In the genomic region with DNA sequence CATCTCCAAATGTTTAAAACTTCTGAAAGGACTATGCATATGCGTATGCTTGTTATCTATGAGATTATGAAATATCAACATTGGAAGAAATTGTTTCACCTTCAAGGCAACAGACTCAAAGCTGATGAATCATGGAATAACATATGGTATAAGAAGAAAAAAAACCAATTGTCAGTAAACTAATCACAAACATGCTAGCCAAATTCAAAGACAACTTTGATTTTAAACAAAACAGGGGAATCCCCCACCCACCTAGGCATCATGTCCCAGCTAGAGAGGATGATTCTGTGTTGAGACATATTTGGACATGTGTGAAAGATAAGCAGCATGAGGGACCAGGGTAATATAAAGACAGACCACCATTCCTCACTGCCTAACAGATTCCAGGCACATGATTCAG, we compare ENCODE assay signal across 29 cellular contexts.
DNase-seq lines count a peak whose midpoint lies in the region; ATAC-seq and TF ChIP-seq lines count a peak whose summit lies in the region.
"Had no signal": no experiment of that assay in that cellular context is flagged by ENCODE, and none has a peak within 500 bp of the region (broad histone marks: within the 10 kb centered on the region; RNA-seq: fewer than 3 reads in every experiment).

No MANE protein-coding gene starts in this region.

- H3K36me3 ChIP-seq in brain microvascular endothelial cell (replicated peaks) = no peaks in the 10 kb centered on the region
- H3K36me3 ChIP-seq in thyroid gland = no peaks in the 10 kb centered on the region
- H3K36me3 ChIP-seq: SJCRH30, thoracic aorta had no signal

- 98% methylated on average over 1 of the region's 1 CpG for WGBS in thyroid gland, 2 donors

- CTCF ChIA-PET in RWPE1 (lab: Yijun Ruan, JAX) = no interaction called here

- H3K36me3 Mint-ChIP-seq in activated naive CD8-positive, alpha-beta T cell treated with anti-CD3 and anti-CD28 coated beads, Interleukin-2, amount 50 U/mL, for 24 hours (ENCODE audit: low read depth) = peaks cover 5% of the 10 kb centered on the region
- H3K36me3 Mint-ChIP-seq in activated naive CD8-positive, alpha-beta T cell treated with anti-CD3 and anti-CD28 coated beads for 36 hours = peaks cover 5% of the 10 kb centered on the region
- H3K36me3 Mint-ChIP-seq: activated CD8-positive, alpha-beta memory T cell treated with anti-CD3 and anti-CD28 coated beads, Interleukin-2, amount 10 ng/mL, durations not matched to agents 7 days and 5 days had no signal

- intact Hi-C loops in thyroid gland (cut with DNase I) = no loop called here

- no peaks in the 10 kb centered on the region for H3K9me3 ChIP-seq in thyroid gland
- H3K9me3 ChIP-seq: sigmoid colon, SJCRH30, thoracic aorta had no signal

- POLR2A ChIA-PET in RWPE1 (lab: Yijun Ruan, JAX; ENCODE audit: low non-redundant PET) = no interaction called here

- no peak overlapping the region for H3K27ac Mint-ChIP-seq in activated naive CD8-positive, alpha-beta T cell treated with anti-CD3 and anti-CD28 coated beads, Interleukin-2, amount 50 U/mL, for 24 hours
- no peak overlapping the region for H3K27ac Mint-ChIP-seq in activated naive CD8-positive, alpha-beta T cell treated with anti-CD3 and anti-CD28 coated beads for 36 hours
- H3K27ac Mint-ChIP-seq: activated CD4-positive, alpha-beta T cell treated with anti-CD3 and anti-CD28 coated beads, Interleukin-2, amount 10 ng/mL, durations not matched to agents 7 days and 5 days; activated CD8-positive, alpha-beta memory T cell treated with anti-CD3 and anti-CD28 coated beads, Interleukin-2, amount 10 ng/mL, durations not matched to agents 7 days and 5 days; B cell; CD8-positive, alpha-beta T cell; memory B cell; nephron; stimulated activated naive CD8-positive, alpha-beta T cell treated with anti-CD3 and anti-CD28 coated beads, Interleukin-15, amount 100 ng/mL, for 72 hours had no signal

- H3K27me3 Mint-ChIP-seq in activated naive CD8-positive, alpha-beta T cell treated with anti-CD3 and anti-CD28 coated beads, Interleukin-2, amount 50 U/mL, for 24 hours = no peaks in the 10 kb centered on the region
- H3K27me3 Mint-ChIP-seq in activated naive CD8-positive, alpha-beta T cell treated with anti-CD3 and anti-CD28 coated beads for 36 hours = no peaks in the 10 kb centered on the region
- H3K27me3 Mint-ChIP-seq: activated CD4-positive, alpha-beta T cell treated with anti-CD3 and anti-CD28 coated beads, Interleukin-2, amount 10 ng/mL, durations not matched to agents 7 days and 5 days; activated CD8-positive, alpha-beta memory T cell treated with anti-CD3 and anti-CD28 coated beads, Interleukin-2, amount 10 ng/mL, durations not matched to agents 7 days and 5 days; B cell; memory B cell; stimulated activated naive CD8-positive, alpha-beta T cell treated with anti-CD3 and anti-CD28 coated beads, Interleukin-15, amount 100 ng/mL, for 72 hours had no signal

- peak overlapping the region; percentile 28 for H3K27ac ChIP-seq in brain microvascular endothelial cell
- H3K27ac ChIP-seq in RWPE1 = no peak overlapping the region
- H3K27ac ChIP-seq in thyroid gland = no peak overlapping the region
- H3K27ac ChIP-seq: HL-60, sigmoid colon, SJCRH30, thoracic aorta had no signal

- TF ChIP-seq POLR2A in thyroid gland (IDR thresholded peaks at IDR 0.05) = no peak

- no peak for TF ChIP-seq CTCF in HFF-Myc (IDR thresholded peaks at IDR 0.05; ENCODE audit: low read depth, low read length, missing control alignments)
- TF ChIP-seq CTCF in brain microvascular endothelial cell (IDR thresholded peaks at IDR 0.05; ENCODE audit: low read depth, low read length, missing control alignments) = no peak
- TF ChIP-seq CTCF in RWPE1 (conservative IDR thresholded peaks at IDR 0.05; ENCODE audit: low read depth) = no peak
- no peak for TF ChIP-seq CTCF in thyroid gland (IDR thresholded peaks at IDR 0.05)

- no peaks in the 10 kb centered on the region for H3K4me1 ChIP-seq in thyroid gland
- H3K4me1 ChIP-seq: sigmoid colon, SJCRH30 had no signal

- in situ Hi-C loops in brain microvascular endothelial cell (cut with HindIII; ENCODE audit: low pct_ligation_motif_present, low sequenced_read_pairs) = no loop called here

- H3K9me3 Mint-ChIP-seq in activated naive CD8-positive, alpha-beta T cell treated with anti-CD3 and anti-CD28 coated beads, Interleukin-2, amount 50 U/mL, for 24 hours = no peaks in the 10 kb centered on the region
- H3K9me3 Mint-ChIP-seq in activated naive CD8-positive, alpha-beta T cell treated with anti-CD3 and anti-CD28 coated beads for 36 hours = no peaks in the 10 kb centered on the region
- H3K9me3 Mint-ChIP-seq: activated CD4-positive, alpha-beta T cell treated with anti-CD3 and anti-CD28 coated beads, Interleukin-2, amount 10 ng/mL, durations not matched to agents 7 days and 5 days; activated T-cell treated with anti-CD3 and anti-CD28 coated beads, Interleukin-2, amount 50 U/mL, for 4 hours; CD8-positive, alpha-beta T cell; memory B cell; nephron; stimulated activated naive CD8-positive, alpha-beta T cell treated with anti-CD3 and anti-CD28 coated beads, Interleukin-15, amount 100 ng/mL, for 72 hours had no signal

- ATAC-seq in activated naive CD8-positive, alpha-beta T cell treated with anti-CD3 and anti-CD28 coated beads, Interleukin-2, amount 50 U/mL, for 24 hours = no peak
- ATAC-seq: activated CD8-positive, alpha-beta memory T cell treated with anti-CD3 and anti-CD28 coated beads, Interleukin-2, amount 10 ng/mL, durations not matched to agents 7 days and 5 days; CD8-positive, alpha-beta T cell; GM12878; left lobe of liver; stimulated activated naive CD8-positive, alpha-beta T cell treated with anti-CD3 and anti-CD28 coated beads, Interleukin-15, amount 100 ng/mL, for 72 hours had no signal

- no peak overlapping the region for H3K4me3 ChIP-seq in HFF-Myc (replicated peaks; ENCODE audit: low read depth, low read length)
- H3K4me3 ChIP-seq in brain microvascular endothelial cell (ENCODE audit: low read depth, low read length) = no peak overlapping the region
- H3K4me3 ChIP-seq in thyroid gland (replicated peaks in 1 of 3) = no peak overlapping the region
- H3K4me3 ChIP-seq: GM12878, sigmoid colon, SJCRH30, thoracic aorta had no signal

- H3K27me3 ChIP-seq in brain microvascular endothelial cell (replicated peaks) = no peaks in the 10 kb centered on the region
- H3K27me3 ChIP-seq in thyroid gland = no peaks in the 10 kb centered on the region
- H3K27me3 ChIP-seq: sigmoid colon, SJCRH30 had no signal

- DNase-seq in activated naive CD8-positive, alpha-beta T cell treated with anti-CD3 and anti-CD28 coated beads, Interleukin-2, amount 50 U/mL, for 24 hours = peak; percentile 8
- no peak for DNase-seq in activated naive CD8-positive, alpha-beta T cell treated with anti-CD3 and anti-CD28 coated beads for 36 hours
- DNase-seq in HFF-Myc (ENCODE audit: extremely low read depth, low read depth) = peak; percentile 3
- peak; percentile 58 for DNase-seq in brain microvascular endothelial cell
- DNase-seq in iris pigment epithelial cell (ENCODE audit: low read depth) = peak; percentile 84
- DNase-seq in RWPE1 (ENCODE audit: low spot score) = no peak
- DNase-seq in 8988T = no peak
- DNase-seq in thyroid gland = no peak
- DNase-seq: activated CD4-positive, alpha-beta T cell treated with anti-CD3 and anti-CD28 coated beads, Interleukin-2, amount 10 ng/mL, durations not matched to agents 7 days and 5 days; activated CD8-positive, alpha-beta memory T cell treated with anti-CD3 and anti-CD28 coated beads, Interleukin-2, amount 10 ng/mL, durations not matched to agents 7 days and 5 days; activated T-cell treated with anti-CD3 and anti-CD28 coated beads, Interleukin-2, amount 50 U/mL, for 4 hours; amniotic stem cell; CD8-positive, alpha-beta T cell; glutamatergic neuron; Karpas-422; NCI-H1436 treated with DMSO at 0.1 percent for 48 hours; NCI-H446; NCI-H774; sigmoid colon; SJCRH30; stimulated activated naive CD8-positive, alpha-beta T cell treated with anti-CD3 and anti-CD28 coated beads, Interleukin-15, amount 100 ng/mL, for 72 hours; SW 1271 had no signal

- H3K4me1 Mint-ChIP-seq in activated naive CD8-positive, alpha-beta T cell treated with anti-CD3 and anti-CD28 coated beads, Interleukin-2, amount 50 U/mL, for 24 hours = peaks cover 12% of the 10 kb centered on the region
- peaks cover 10% of the 10 kb centered on the region for H3K4me1 Mint-ChIP-seq in activated naive CD8-positive, alpha-beta T cell treated with anti-CD3 and anti-CD28 coated beads for 36 hours
- H3K4me1 Mint-ChIP-seq: memory B cell, nephron had no signal

- no peak overlapping the region for H3K4me3 Mint-ChIP-seq in activated naive CD8-positive, alpha-beta T cell treated with anti-CD3 and anti-CD28 coated beads, Interleukin-2, amount 50 U/mL, for 24 hours
- H3K4me3 Mint-ChIP-seq in activated naive CD8-positive, alpha-beta T cell treated with anti-CD3 and anti-CD28 coated beads for 36 hours = no peak overlapping the region
- H3K4me3 Mint-ChIP-seq: activated CD4-positive, alpha-beta T cell treated with anti-CD3 and anti-CD28 coated beads, Interleukin-2, amount 10 ng/mL, durations not matched to agents 7 days and 5 days; activated CD8-positive, alpha-beta memory T cell treated with anti-CD3 and anti-CD28 coated beads, Interleukin-2, amount 10 ng/mL, durations not matched to agents 7 days and 5 days; activated T-cell treated with anti-CD3 and anti-CD28 coated beads, Interleukin-2, amount 50 U/mL, for 4 hours; B cell; CD8-positive, alpha-beta T cell; memory B cell; nephron; stimulated activated naive CD8-positive, alpha-beta T cell treated with anti-CD3 and anti-CD28 coated beads, Interleukin-15, amount 100 ng/mL, for 72 hours had no signal

Comparison
In these comparisons a context has a peak if more than half of its experiments do, and no peak if none do; other contexts are left out.
1. DNase-seq: peak in activated naive CD8-positive, alpha-beta T cell treated with anti-CD3 and anti-CD28 coated beads, Interleukin-2, amount 50 U/mL, for 24 hours (single experiment), HFF-Myc (single experiment), brain microvascular endothelial cell (single experiment) and iris pigment epithelial cell (single experiment); none in activated naive CD8-positive, alpha-beta T cell treated with anti-CD3 and anti-CD28 coated beads for 36 hours (single experiment), RWPE1 (single experiment), 8988T (single experiment) and thyroid gland (0 of 2).